22 cellular contexts compared by ENCODE assay signal in the genomic region with DNA sequence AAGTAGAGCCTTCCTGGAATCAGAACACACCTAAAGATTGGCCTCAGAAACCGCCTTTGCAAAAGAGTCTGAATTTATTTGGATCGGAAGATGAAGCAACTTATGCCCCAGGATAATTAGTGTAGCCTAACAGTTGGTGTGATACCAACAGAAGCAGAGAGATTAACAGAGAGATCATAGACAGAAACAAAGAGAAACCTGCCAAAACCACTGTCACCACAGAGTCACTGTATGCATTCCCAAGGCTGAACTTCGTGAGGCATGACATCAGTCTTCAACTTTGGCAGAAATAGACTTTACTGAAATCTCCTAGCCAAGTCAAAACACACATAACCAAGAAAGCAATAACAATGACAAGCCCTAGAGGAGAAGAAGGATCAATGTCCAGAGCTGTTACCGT.
"Had no signal": no experiment of that assay in that cellular context is flagged by ENCODE, and none has a peak within 500 bp of the region (broad histone marks: within the 10 kb centered on the region; RNA-seq: fewer than 3 reads in every experiment).

No MANE protein-coding gene starts in this region.

- H3K4me3 ChIP-seq: PC-9, Peyer's patch, SJCRH30 had no signal

- H3K36me3 ChIP-seq: Peyer's patch, SJCRH30 had no signal

- H3K4me2 ChIP-seq: PC-9 had no signal

- H2AFZ ChIP-seq: PC-9 had no signal

- ATAC-seq: Right ventricle myocardium inferior, SK-N-SH treated with all-trans-retinoic acid at 6 μM for 48 hours had no signal

- H3K27me3 ChIP-seq: Peyer's patch, SJCRH30 had no signal

- DNase-seq: Kasumi-1, KG1, MV-4-11, NCI-H1048, NCI-H1105, NCI-H1417, NCI-H1436 treated with DMSO at 0.1 percent for 48 hours, NCI-H1694, NCI-H1930, NCI-H2081, NCI-H2107, NCI-H2227 treated with DMSO at 0.1 percent for 48 hours, NCI-H524, NCI-H526 treated with DMSO at 0.1 percent for 48 hours, NCI-H748 treated with DMSO at 0.1 percent for 48 hours, PC-9, Peyer's patch, SHP77 treated with DMSO at 0.1 percent for 48 hours, SJCRH30, T-helper 1 cell had no signal

- H3K4me1 ChIP-seq: Peyer's patch, SJCRH30 had no signal

- H3K27ac ChIP-seq: PC-9, Peyer's patch, SJCRH30 had no signal
